ENCODE assay signal across 8 cellular contexts in the genomic region with DNA sequence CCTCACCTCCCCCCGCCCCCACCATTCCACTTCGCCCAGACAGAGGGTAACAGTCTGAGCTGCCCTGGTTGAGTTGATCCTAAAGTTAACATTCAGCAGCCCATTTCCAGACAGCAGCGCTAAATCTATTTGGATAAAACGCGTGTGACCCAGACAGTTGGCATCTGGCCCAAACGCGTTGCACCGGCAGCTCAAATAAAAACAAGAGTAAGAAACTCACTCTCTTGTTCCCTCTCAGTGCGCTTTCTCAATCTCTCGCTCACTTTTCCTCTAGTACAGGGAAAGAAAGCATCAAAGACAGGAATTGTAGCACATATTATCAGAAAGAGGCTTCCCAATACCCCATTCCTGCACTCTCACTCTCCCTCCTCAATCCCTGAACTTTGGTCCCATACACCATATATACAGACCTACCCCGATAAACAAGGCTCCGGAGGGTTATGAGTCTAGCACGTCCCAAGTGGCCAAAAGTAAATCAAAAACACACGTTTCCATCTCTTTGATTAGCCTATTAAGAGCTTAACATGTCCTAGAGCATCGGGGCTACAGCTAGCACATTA. TPM values are rescaled to one million over a fixed set of nuclear protein-coding genes. Genes with fewer than 3 reads are reported as not detected.
DNase-seq lines count a peak whose midpoint lies in the region; ATAC-seq and TF ChIP-seq lines count a peak whose summit lies in the region.

No MANE protein-coding gene starts in this region.

- H3K27me3 ChIP-seq in ACC112 (ENCODE audit: insufficient read depth, low read length) (no peaks in the 10 kb centered on the region), dorsolateral prefrontal cortex (peaks cover 0 to 3% (median 0%) of the 10 kb centered on the region in 45 donors), liver (ENCODE audit: control insufficient read depth in 4 of 4, insufficient read depth in 4 of 4, low read length in 3 of 4) (no peaks in the 10 kb centered on the region)

- peak overlapping the region; percentile 7 to 86 for H3K9ac ChIP-seq in liver (ENCODE audit: low read depth in 1 of 2, low read length in 2 of 2)

- WGBS in liver: 1% methylated on average over 15 of the region's 15 CpGs

- no peaks in the 10 kb centered on the region for H3K9me3 Mint-ChIP-seq in stimulated activated memory B cell treated with anti-CD40 and anti-IgM and Interleukin-4, amounts not matched to agents 10 μg/mL and 1 μg/mL and 100 μg/mL, for 72 hours

- ATAC-seq in GM18511 (IDR thresholded peaks at IDR 0.05; ENCODE audit: unreplicated experiment): peak; percentile 37
- ATAC-seq in stimulated activated memory B cell treated with anti-CD40 and anti-IgM and Interleukin-4, amounts not matched to agents 10 μg/mL and 1 μg/mL and 100 μg/mL, for 72 hours: peak; percentile 50

- peaks cover 18% of the 10 kb centered on the region for H3K4me1 Mint-ChIP-seq in stimulated activated memory B cell treated with anti-CD40 and anti-IgM and Interleukin-4, amounts not matched to agents 10 μg/mL and 1 μg/mL and 100 μg/mL, for 72 hours

- no peak for TF ChIP-seq CTCF in dorsolateral prefrontal cortex (IDR thresholded peaks at IDR 0.05 in 54 of 56, conservative IDR thresholded peaks at IDR 0.05 in 2 of 56; ENCODE audit: low read depth in 1 of 56, partially characterized antibody in 56 of 56)
- no peak for TF ChIP-seq CTCF in liver (IDR thresholded peaks at IDR 0.05; ENCODE audit: low read depth, low read length, missing input control)

- H2AFZ ChIP-seq in ACC112 (ENCODE audit: low read length, unreplicated experiment): peak overlapping the region; percentile 59

- H3K27me3 Mint-ChIP-seq in stimulated activated memory B cell treated with anti-CD40 and anti-IgM and Interleukin-4, amounts not matched to agents 10 μg/mL and 1 μg/mL and 100 μg/mL, for 72 hours: no peaks in the 10 kb centered on the region

- TF ChIP-seq RAD21 in liver (IDR thresholded peaks at IDR 0.05): peak; percentile 58 to 64

- H3K4me1 ChIP-seq in ACC112 (ENCODE audit: control insufficient read depth, insufficient read depth, low read length, unreplicated experiment): peaks cover 32% of the 10 kb centered on the region
- peaks cover 3 to 30% (median 20%) of the 10 kb centered on the region in 4 donors for H3K4me1 ChIP-seq in liver (ENCODE audit: control insufficient read depth in 4 of 4, insufficient read depth in 4 of 4, low read length in 3 of 4)

- no peak for DNase-seq in Jurkat, Clone E6-1 (ENCODE audit: low read depth, low spot score)
- DNase-seq in T follicular helper cell (ENCODE audit: low read depth) (peak; percentile 18), dorsolateral prefrontal cortex (peak in 8 of 10 donors; percentile 15 to 52 (median 39)), NCI-H2227 treated with DMSO at 0.1 percent for 48 hours (lab: John Stamatoyannopoulos, UW) (no peak)

- peak overlapping the region; percentile 87 for H3K4me3 ChIP-seq in ACC112 (ENCODE audit: low read depth, low read length)
- H3K4me3 ChIP-seq in Jurkat, Clone E6-1 (ENCODE audit: low read length): peak overlapping the region; percentile 86
- H3K4me3 ChIP-seq in dorsolateral prefrontal cortex: peak overlapping the region; percentile 38 to 80 (median 67)
- H3K4me3 ChIP-seq in liver (ENCODE audit: low read depth in 1 of 3, low read length in 3 of 3): peak overlapping the region; percentile 49 to 71 (median 55)

- H3K27ac ChIP-seq in ACC112 (ENCODE audit: low read depth, low read length): peak overlapping the region; percentile 90
- peak overlapping the region in 21 of 59 donors; percentile 2 to 91 (median 32) for H3K27ac ChIP-seq in dorsolateral prefrontal cortex
- peak overlapping the region; percentile 74 to 94 for H3K27ac ChIP-seq in liver (ENCODE audit: low read depth in 1 of 2, low read length in 2 of 2)

- H3K36me3 Mint-ChIP-seq in stimulated activated memory B cell treated with anti-CD40 and anti-IgM and Interleukin-4, amounts not matched to agents 10 μg/mL and 1 μg/mL and 100 μg/mL, for 72 hours: no peaks in the 10 kb centered on the region

- no peak overlapping the region for H3K4me3 Mint-ChIP-seq in stimulated activated memory B cell treated with anti-CD40 and anti-IgM and Interleukin-4, amounts not matched to agents 10 μg/mL and 1 μg/mL and 100 μg/mL, for 72 hours

- intact Hi-C loops in dorsolateral prefrontal cortex (cut with DNase I): loop anchor here (2.0 to 10.0 kb wide), 8 partner anchors 353 to 713 kb away; partner anchors contain the start of genes CWC27 (in 1 of the 2) and SREK1IP1 (in 1 of the 2)

- no peak overlapping the region for H3K27ac Mint-ChIP-seq in stimulated activated memory B cell treated with anti-CD40 and anti-IgM and Interleukin-4, amounts not matched to agents 10 μg/mL and 1 μg/mL and 100 μg/mL, for 72 hours

- no peaks in the 10 kb centered on the region for H3K9me3 ChIP-seq in liver (ENCODE audit: control insufficient read depth in 4 of 4, low read length in 3 of 4)

- peaks cover 51% of the 10 kb centered on the region for H3K79me2 ChIP-seq in ACC112 (ENCODE audit: control insufficient read depth, insufficient read depth, low read length, unreplicated experiment)

- H3K36me3 ChIP-seq in ACC112 (ENCODE audit: insufficient read depth, low read length): no peaks in the 10 kb centered on the region
- H3K36me3 ChIP-seq in liver (ENCODE audit: control insufficient read depth in 4 of 4, insufficient read depth in 3 of 4, low read depth in 1 of 4, low read length in 3 of 4): no peaks in the 10 kb centered on the region

TF ChIP-seq in liver, 16 proteins besides CTCF, POLR2A, EP300 and RAD21:
- peak; percentile 62 for TF ChIP-seq SP1 (IDR thresholded peaks at IDR 0.05)
- TF ChIP-seq ATF3 (IDR thresholded peaks at IDR 0.05): no peak
- TF ChIP-seq REST (IDR thresholded peaks at IDR 0.05): peak; percentile 59
- TF ChIP-seq YY1 (IDR thresholded peaks at IDR 0.05): peak; percentile 74
- peak; percentile 19 to 26 for TF ChIP-seq EGR1 (IDR thresholded peaks at IDR 0.05; ENCODE audit: low read depth in 2 of 2)
- TF ChIP-seq FOXA2 (IDR thresholded peaks at IDR 0.05): no peak
- TF ChIP-seq, protein P1, sequence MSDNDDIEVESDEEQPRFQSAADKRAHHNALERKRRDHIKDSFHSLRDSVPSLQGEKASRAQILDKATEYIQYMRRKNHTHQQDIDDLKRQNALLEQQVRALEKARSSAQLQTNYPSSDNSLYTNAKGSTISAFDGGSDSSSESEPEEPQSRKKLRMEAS (IDR thresholded peaks at IDR 0.05): no peak
- TF ChIP-seq HNF4A (conservative IDR thresholded peaks at IDR 0.05): peak; percentile 54
- peak; percentile 13 for TF ChIP-seq FOXA1 (IDR thresholded peaks at IDR 0.05)
- TF ChIP-seq HNF4G (IDR thresholded peaks at IDR 0.05): peak; percentile 30
- TF ChIP-seq ZBTB33 (IDR thresholded peaks at IDR 0.05): no peak
- peak in 1 of 2 donors; percentile 33 for TF ChIP-seq JUND (IDR thresholded peaks at IDR 0.05)
- TF ChIP-seq RXRA (IDR thresholded peaks at IDR 0.05): peak; percentile 22 to 75
- TF ChIP-seq NR2F2 (IDR thresholded peaks at IDR 0.05): peak; percentile 19
- peak; percentile 40 for TF ChIP-seq TAF1 (conservative IDR thresholded peaks at IDR 0.05)
- no peak for TF ChIP-seq GABPA (IDR thresholded peaks at IDR 0.05 in 1 of 2, conservative IDR thresholded peaks at IDR 0.05 in 1 of 2)

RNA-seq across cellular contexts. Expression of gene ADAMTS6, which starts 1.3 kb away (rescaled TPM):
- polyA plus RNA-seq in Jurkat, Clone E6-1 (2012; ENCODE audit: insufficient read depth, insufficient read length): 0.52 TPM
- 1 to 10 TPM in 116 of 120 experiments, under 1 TPM in 4; 0.81 to 7.2 (median 2.9) TPM for total RNA-seq in dorsolateral prefrontal cortex
- 1 to 10 TPM in 1 of 2 donors, under 1 TPM in 1; 0.92 to 2.0 TPM for total RNA-seq in liver
- polyA plus RNA-seq in liver: under 1 TPM; 0.06 to 0.26 TPM

Comparison
In these comparisons a context has a peak if more than half of its experiments do, and no peak if none do; other contexts are left out.
1. DNase-seq: peak in T follicular helper cell (single experiment) and dorsolateral prefrontal cortex (8 of 10); none in Jurkat, Clone E6-1 (single experiment) and NCI-H2227 treated with DMSO at 0.1 percent for 48 hours (single experiment).
2. Peak in every context shown above with its lines, with median percentiles within 50 percentile points of each other: H3K4me3 ChIP-seq.